ENCODE assay signal across 1 cellular context in genomic region chr4:17589355-17589754, GRCh38.
TF ChIP-seq lines count a peak whose summit lies in the region.

No MANE protein-coding gene starts in this region.

TF ChIP-seq in K562, 482 proteins besides CTCF, POLR2A, EP300 and RAD21 (continued from another document):
- TF ChIP-seq E2F4 (CRISPR knock-in tag; IDR thresholded peaks at IDR 0.05; ENCODE audit: low read depth) (no peak), BCLAF1 (IDR thresholded peaks at IDR 0.05; ENCODE audit: borderline replicate concordance in 1 of 2, control insufficient read depth in 1 of 2, low read depth in 2 of 2, low read length in 1 of 2) (no peak), SUPT5H (IDR thresholded peaks at IDR 0.05) (no peak), NEUROD1 (IDR thresholded peaks at IDR 0.05; ENCODE audit: borderline replicate concordance, low read depth, low read length, partially characterized antibody) (no peak)
